In the genomic region with DNA sequence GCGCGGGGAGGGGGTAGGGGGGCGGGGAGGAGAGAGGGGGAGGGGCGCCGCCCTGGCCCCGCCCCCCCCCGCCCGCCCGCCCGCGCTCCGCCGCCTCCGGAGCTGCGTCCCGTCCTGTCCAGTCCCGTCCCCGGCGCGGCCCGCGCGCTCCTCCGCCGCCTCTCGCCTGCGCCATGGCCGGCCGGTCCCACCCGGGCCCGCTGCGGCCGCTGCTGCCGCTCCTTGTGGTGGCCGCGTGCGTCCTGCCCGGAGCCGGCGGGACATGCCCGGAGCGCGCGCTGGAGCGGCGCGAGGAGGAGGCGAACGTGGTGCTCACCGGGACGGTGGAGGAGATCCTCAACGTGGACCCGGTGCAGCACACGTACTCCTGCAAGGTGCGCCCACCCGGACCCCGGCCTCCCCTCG, we compare ENCODE assay signal across 8 cellular contexts. TPM values are rescaled to one million over a fixed set of nuclear protein-coding genes. Genes with fewer than 3 reads are reported as not detected.
DNase-seq lines count a peak whose midpoint lies in the region; ATAC-seq and TF ChIP-seq lines count a peak whose summit lies in the region.

Gene AGRN, plus strand, starts transcription at position 121 of the 405 bp plus-strand sequence. Its CDS starts 53 bp downstream, at position 174.

- TF ChIP-seq CTCF in RWPE2 (IDR thresholded peaks at IDR 0.05; ENCODE audit: poor library complexity, severe bottlenecking) (no peak), epithelial cell of esophagus (IDR thresholded peaks at IDR 0.05; ENCODE audit: insufficient read depth, low read depth, low read length, missing control alignments) (no peak)

- no peaks in the 10 kb centered on the region for H3K36me3 Mint-ChIP-seq in naive B cell

- peaks cover 23% of the 10 kb centered on the region for H3K4me1 ChIP-seq in RWPE2 (ENCODE audit: insufficient read depth, poor library complexity, severe bottlenecking)

- DNase-seq in activated CD4-positive, alpha-beta T cell treated with anti-CD3 and anti-CD28 coated beads, Interleukin-2, amount 50 U/mL, for 48 hours: peak; percentile 25 to 37
- DNase-seq in activated CD4-positive, alpha-beta T cell treated with anti-CD3 and anti-CD28 coated beads for 48 hours: no peak
- no peak for DNase-seq in RWPE2 (ENCODE audit: low spot score)
- no peak for DNase-seq in epithelial cell of esophagus (ENCODE audit: low read depth)
- DNase-seq in naive B cell: no peak
- DNase-seq in kidney tubule cell (ENCODE audit: low spot score): no peak
- no peak for DNase-seq in SK-N-DZ (ENCODE audit: low spot score)

- no peaks in the 10 kb centered on the region for H3K9me3 ChIP-seq in RWPE2 (ENCODE audit: severe bottlenecking)

- peak; percentile 24 for ATAC-seq in HG02763 (IDR thresholded peaks at IDR 0.05; ENCODE audit: unreplicated experiment)
- ATAC-seq in RWPE2 (ENCODE audit: low read depth): no peak
- ATAC-seq in naive B cell (ENCODE audit: low read depth in 2 of 2): peak in 1 of 2 donors; percentile 6

- H3K27ac ChIP-seq in RWPE2 (ENCODE audit: poor library complexity, severe bottlenecking): peak within 1 kb of the TSS; percentile 96

- H3K4me3 ChIP-seq in RWPE2 (ENCODE audit: severe bottlenecking): peak within 1 kb of the TSS; percentile 99
- H3K4me3 ChIP-seq in epithelial cell of esophagus (ENCODE audit: low read length): peak within 1 kb of the TSS; percentile 60

- peak within 1 kb of the TSS in 2 of 6 donors; percentile 72 to 81 for H3K27ac Mint-ChIP-seq in naive B cell

- no peaks in the 10 kb centered on the region for H3K27me3 ChIP-seq in RWPE2 (ENCODE audit: insufficient read depth, poor library complexity, severe bottlenecking)

- H3K4me1 Mint-ChIP-seq in naive B cell: peaks cover 6 to 20% (median 12%) of the 10 kb centered on the region in 3 donors

- H3K27me3 Mint-ChIP-seq in naive B cell: peaks cover 0 to 20% (median 10%) of the 10 kb centered on the region in 3 donors

- no peaks in the 10 kb centered on the region for H3K9me3 Mint-ChIP-seq in naive B cell

- H3K4me3 Mint-ChIP-seq in naive B cell: peak within 1 kb of the TSS; percentile 54 to 80 (median 70)

- peaks cover 28% of the 10 kb centered on the region for H3K36me3 ChIP-seq in RWPE2 (ENCODE audit: low read depth)

RNA-seq across cellular contexts. Expression of gene AGRN, which starts in this region (rescaled TPM):
- under 1 TPM in 2 of 6 donors, not detected in 4; 0.04 to 0.52 TPM for polyA plus RNA-seq in naive B cell (ENCODE audit: low read depth in 6 of 6)
- polyA plus RNA-seq in SK-N-DZ (2014; cell fraction: cytosol; rRNA removed): 33.8 and 35.2 TPM in 2 replicates
- polyA plus RNA-seq in SK-N-DZ (2014; cell fraction: nucleus; rRNA removed): 206 and 207 TPM in 2 replicates

Comparison
In these comparisons a context has a peak if more than half of its experiments do, and no peak if none do; other contexts are left out.
1. DNase-seq: peak in activated CD4-positive, alpha-beta T cell treated with anti-CD3 and anti-CD28 coated beads, Interleukin-2, amount 50 U/mL, for 48 hours (2 of 2); none in activated CD4-positive, alpha-beta T cell treated with anti-CD3 and anti-CD28 coated beads for 48 hours (single experiment), RWPE2 (single experiment), epithelial cell of esophagus (single experiment), naive B cell (single experiment), kidney tubule cell (single experiment) and SK-N-DZ (single experiment).